In genomic region chr1:8061210-8061609, GRCh38 we compare ENCODE assay signal across 1 cellular context.
A peak's percentile ranks its signal among the peaks of the same experiment; 100 is the strongest.
TF ChIP-seq lines count a peak whose summit lies in the region.

No MANE protein-coding gene starts in this region.

TF ChIP-seq in K562, 482 proteins besides CTCF, POLR2A, EP300 and RAD21:
- TF ChIP-seq, protein P1, sequence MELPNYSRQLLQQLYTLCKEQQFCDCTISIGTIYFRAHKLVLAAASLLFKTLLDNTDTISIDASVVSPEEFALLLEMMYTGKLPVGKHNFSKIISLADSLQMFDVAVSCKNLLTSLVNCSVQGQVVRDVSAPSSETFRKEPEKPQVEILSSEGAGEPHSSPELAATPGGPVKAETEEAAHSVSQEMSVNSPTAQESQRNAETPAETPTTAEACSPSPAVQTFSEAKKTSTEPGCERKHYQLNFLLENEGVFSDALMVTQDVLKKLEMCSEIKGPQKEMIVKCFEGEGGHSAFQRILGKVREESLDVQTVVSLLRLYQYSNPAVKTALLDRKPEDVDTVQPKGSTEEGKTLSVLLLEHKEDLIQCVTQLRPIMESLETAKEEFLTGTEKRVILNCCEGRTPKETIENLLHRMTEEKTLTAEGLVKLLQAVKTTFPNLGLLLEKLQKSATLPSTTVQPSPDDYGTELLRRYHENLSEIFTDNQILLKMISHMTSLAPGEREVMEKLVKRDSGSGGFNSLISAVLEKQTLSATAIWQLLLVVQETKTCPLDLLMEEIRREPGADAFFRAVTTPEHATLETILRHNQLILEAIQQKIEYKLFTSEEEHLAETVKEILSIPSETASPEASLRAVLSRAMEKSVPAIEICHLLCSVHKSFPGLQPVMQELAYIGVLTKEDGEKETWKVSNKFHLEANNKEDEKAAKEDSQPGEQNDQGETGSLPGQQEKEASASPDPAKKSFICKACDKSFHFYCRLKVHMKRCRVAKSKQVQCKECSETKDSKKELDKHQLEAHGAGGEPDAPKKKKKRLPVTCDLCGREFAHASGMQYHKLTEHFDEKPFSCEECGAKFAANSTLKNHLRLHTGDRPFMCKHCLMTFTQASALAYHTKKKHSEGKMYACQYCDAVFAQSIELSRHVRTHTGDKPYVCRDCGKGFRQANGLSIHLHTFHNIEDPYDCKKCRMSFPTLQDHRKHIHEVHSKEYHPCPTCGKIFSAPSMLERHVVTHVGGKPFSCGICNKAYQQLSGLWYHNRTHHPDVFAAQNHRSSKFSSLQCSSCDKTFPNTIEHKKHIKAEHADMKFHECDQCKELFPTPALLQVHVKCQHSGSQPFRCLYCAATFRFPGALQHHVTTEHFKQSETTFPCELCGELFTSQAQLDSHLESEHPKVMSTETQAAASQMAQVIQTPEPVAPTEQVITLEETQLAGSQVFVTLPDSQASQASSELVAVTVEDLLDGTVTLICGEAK (IDR thresholded peaks at IDR 0.05), result no peak
- TF ChIP-seq, protein P1 (CRISPR knock-in tag; IDR thresholded peaks at IDR 0.05), result no peak
- TF ChIP-seq FOXA1 (IDR thresholded peaks at IDR 0.05; ENCODE audit: borderline replicate concordance), result peak; percentile 51; the same call in 1 of the 2 replicates
